25 cellular contexts compared by ENCODE assay signal in the genomic region with DNA sequence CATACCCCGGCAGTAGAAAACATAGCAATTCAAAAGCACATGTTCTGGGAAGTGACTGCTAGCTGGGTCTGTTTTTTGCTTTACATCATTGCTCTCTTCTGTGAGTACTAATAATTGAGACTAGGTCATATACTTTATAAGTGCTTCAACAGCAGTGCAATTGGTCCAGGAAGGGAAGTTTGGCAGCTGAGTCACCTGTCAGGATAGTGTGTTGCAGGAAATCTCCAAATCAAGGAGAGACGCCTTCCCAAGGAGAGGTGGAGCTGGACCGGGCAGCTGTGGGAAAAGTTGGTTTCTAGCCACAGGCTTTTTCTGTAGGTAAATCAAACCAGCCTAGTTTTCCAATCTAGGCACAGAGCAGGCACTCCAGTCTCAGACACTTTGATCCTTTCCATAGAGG.
DNase-seq lines count a peak whose midpoint lies in the region; ATAC-seq, FAIRE-seq and TF ChIP-seq lines count a peak whose summit lies in the region.
"Had no signal": no experiment of that assay in that cellular context is flagged by ENCODE, and none has a peak within 500 bp of the region (broad histone marks: within the 10 kb centered on the region; RNA-seq: fewer than 3 reads in every experiment).

No MANE protein-coding gene starts in this region.

- H3K27ac Mint-ChIP-seq in nephron, result peak overlapping the region in 2 of 3 experiments; percentile 37 to 50
- H3K27ac Mint-ChIP-seq: activated T-cell treated with anti-CD3 and anti-CD28 coated beads, Interleukin-2, amount 50 U/mL, for 72 hours; CD8-positive, alpha-beta T cell; T-helper 2 cell treated with Interferon-gamma antibody and Interleukin-4, amounts not matched to agents 5 μg/mL and 100 μg/mL, for 36 hours had no signal

- TF ChIP-seq CTCF in epithelial cell of esophagus (IDR thresholded peaks at IDR 0.05; ENCODE audit: insufficient read depth, low read depth, low read length, missing control alignments) (no peak), nephron (IDR thresholded peaks at IDR 0.05; ENCODE audit: unreplicated experiment in 3 of 3) (no peak)

- no peaks in the 10 kb centered on the region for H3K36me3 Mint-ChIP-seq in nephron (ENCODE audit: low read depth)
- H3K36me3 Mint-ChIP-seq: CD8-positive, alpha-beta T cell had no signal

- H3K4me3 Mint-ChIP-seq in nephron, result no peak overlapping the region
- H3K4me3 Mint-ChIP-seq: activated T-cell treated with anti-CD3 and anti-CD28 coated beads, Interleukin-2, amount 50 U/mL, for 72 hours; CD8-positive, alpha-beta T cell; neural crest cell; T-helper 2 cell treated with Interferon-gamma antibody and Interleukin-4, amounts not matched to agents 5 μg/mL and 100 μg/mL, for 36 hours had no signal

- FAIRE-seq in RCC 7860 (lab: Jason Lieb, UNC), result no peak
- no peak for FAIRE-seq in frontal cortex (lab: Jason Lieb, UNC)
- FAIRE-seq: endometrium, GM18507 had no signal

- H3K4me1 Mint-ChIP-seq in nephron, result peaks cover 32% of the 10 kb centered on the region

- no peaks in the 10 kb centered on the region for H3K9me3 Mint-ChIP-seq in nephron
- H3K9me3 Mint-ChIP-seq: activated T-cell treated with anti-CD3 and anti-CD28 coated beads, Interleukin-2, amount 50 U/mL, for 72 hours; CD8-positive, alpha-beta T cell; neural crest cell; T-helper 2 cell treated with Interferon-gamma antibody and Interleukin-4, amounts not matched to agents 5 μg/mL and 100 μg/mL, for 36 hours had no signal

- DNase-seq in ELR (ENCODE audit: low read depth), result peak; percentile 71
- DNase-seq in RCC 7860 (ENCODE audit: low spot score), result peak; percentile 16
- DNase-seq in epithelial cell of esophagus (ENCODE audit: low read depth), result peak; percentile 88
- no peak for DNase-seq in 8988T
- no peak for DNase-seq in effector CD8-positive, alpha-beta T cell (lab: John Stamatoyannopoulos, UW)
- DNase-seq in frontal cortex (ENCODE audit: low spot score in 2 of 2), result no peak
- DNase-seq: activated naive CD4-positive, alpha-beta T cell treated with anti-CD3 and anti-CD28 coated beads, Interleukin-2, amount 50 U/mL, for 16 hours; activated T-cell treated with anti-CD3 and anti-CD28 coated beads, Interleukin-2, amount 50 U/mL, for 72 hours; CD8-positive, alpha-beta T cell; colonic mucosa; gastrocnemius medialis; NCI-H1092; NCI-H2081; NCI-H524 treated with DMSO at 0.1 percent for 48 hours had no signal

- no peak overlapping the region for H3K4me3 ChIP-seq in epithelial cell of esophagus (ENCODE audit: low read length)
- H3K4me3 ChIP-seq: ascending aorta, colonic mucosa, gastrocnemius medialis, SJSA1, suprapubic skin had no signal

- no peak for ATAC-seq in GM19397 (IDR thresholded peaks at IDR 0.05; ENCODE audit: unreplicated experiment)
- ATAC-seq: activated CD4-positive, CD25-positive, alpha-beta regulatory T cell treated with anti-CD3 and anti-CD28 coated beads, Interleukin-2, amount 50 U/mL, for 24 hours; activated T-cell treated with anti-CD3 and anti-CD28 coated beads, Interleukin-2, amount 50 U/mL, for 72 hours; CD8-positive, alpha-beta T cell; gastrocnemius medialis; left lobe of liver had no signal

- H3K27me3 Mint-ChIP-seq in nephron (ENCODE audit: low read depth), result no peaks in the 10 kb centered on the region

Comparison
In these comparisons a context has a peak if more than half of its experiments do, and no peak if none do; other contexts are left out.
1. DNase-seq: peak in ELR (single experiment), RCC 7860 (single experiment) and epithelial cell of esophagus (single experiment); none in 8988T (single experiment), effector CD8-positive, alpha-beta T cell (single experiment) and frontal cortex (0 of 2).